In the genomic region with DNA sequence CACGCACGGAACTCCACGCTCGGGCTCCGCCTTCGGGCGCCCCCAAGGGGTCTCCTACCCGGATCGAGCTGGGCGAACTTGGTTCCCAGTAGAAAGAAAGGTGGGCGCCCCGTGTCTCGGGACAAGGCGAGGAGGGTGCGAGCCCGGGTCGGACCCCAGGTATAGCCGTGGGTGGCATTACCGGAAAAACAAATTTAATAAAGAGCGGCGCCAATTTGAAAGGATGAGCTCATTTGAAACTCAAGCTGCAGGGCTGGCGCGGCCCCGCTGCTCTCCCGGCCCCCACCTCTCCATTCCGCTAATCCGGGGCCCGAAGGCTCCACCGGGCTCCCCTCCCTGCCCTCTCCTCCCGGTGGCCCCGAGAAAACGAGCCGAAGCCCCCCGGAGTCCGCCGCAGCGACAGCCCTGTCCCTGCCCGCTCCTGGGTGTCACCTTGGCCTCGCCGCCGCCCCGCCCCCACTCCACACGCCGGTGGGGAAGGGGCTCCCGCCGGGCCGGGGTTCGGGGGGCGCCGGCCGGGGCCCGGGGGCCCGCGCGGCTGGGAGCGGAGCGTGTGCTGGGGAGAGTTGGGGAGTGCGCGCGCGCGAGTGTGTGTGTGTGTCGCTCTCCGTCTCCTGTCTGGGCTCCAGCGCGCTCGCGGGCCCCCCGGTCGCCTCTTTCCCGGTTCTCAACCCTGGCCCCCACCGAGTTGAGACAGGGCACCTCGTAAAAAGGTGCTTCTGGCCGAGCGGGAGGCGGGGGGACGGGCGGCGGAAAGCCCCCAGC, we compare ENCODE assay signal across 8 cellular contexts. TPM values are rescaled to one million over a fixed set of nuclear protein-coding genes. Genes with fewer than 3 reads are reported as not detected.
A peak's percentile ranks its signal among the peaks of the same experiment; 100 is the strongest.
DNase-seq lines count a peak whose midpoint lies in the region; ATAC-seq and TF ChIP-seq lines count a peak whose summit lies in the region.

No MANE protein-coding gene starts in this region.

- peaks cover 9% of the 10 kb centered on the region for H3K4me1 Mint-ChIP-seq in stimulated activated effector memory CD8-positive, alpha-beta T cell treated with anti-CD3 and anti-CD28 coated beads, Interleukin-12 subunit alpha, Interleukin-12 subunit beta, amount 100 ng/mL, for 72 hours

- peak; percentile 14 for DNase-seq in activated T-cell treated with anti-CD3 and anti-CD28 coated beads for 48 hours (ENCODE audit: low read depth)
- DNase-seq in activated T-cell treated with anti-CD3 and anti-CD28 coated beads for 4 hours, result no peak
- DNase-seq in RWPE2 (ENCODE audit: low spot score), result no peak
- DNase-seq in cardiac fibroblast (ENCODE audit: low read depth in 2 of 2), result peak; percentile 59 to 60
- DNase-seq in kidney epithelial cell (ENCODE audit: low read depth), result no peak
- peak in 1 of 2 donors; percentile 6 for DNase-seq in stimulated activated effector memory CD8-positive, alpha-beta T cell treated with anti-CD3 and anti-CD28 coated beads, Interleukin-12 subunit alpha, Interleukin-12 subunit beta, amount 100 ng/mL, for 72 hours (ENCODE audit: low spot score in 2 of 2)
- DNase-seq in SKM-1 (lab: John Stamatoyannopoulos, UW; ENCODE audit: unreplicated experiment), result no peak

- no peaks in the 10 kb centered on the region for H3K27me3 ChIP-seq in RWPE2 (ENCODE audit: insufficient read depth, poor library complexity, severe bottlenecking)
- no peaks in the 10 kb centered on the region for H3K27me3 ChIP-seq in kidney epithelial cell (ENCODE audit: control insufficient read depth, insufficient read depth, low read length)

- peaks cover 42% of the 10 kb centered on the region for H3K4me1 ChIP-seq in RWPE2 (ENCODE audit: insufficient read depth, poor library complexity, severe bottlenecking)

- H3K27ac ChIP-seq in RWPE2 (ENCODE audit: poor library complexity, severe bottlenecking), result peak overlapping the region; percentile 85

- H3K9me3 ChIP-seq in RWPE2 (ENCODE audit: severe bottlenecking), result no peaks in the 10 kb centered on the region

- 0 out of 3 replicates have a peak, but pooled peaks have one; percentile 13 for ATAC-seq in RWPE2 (ENCODE audit: low read depth)
- ATAC-seq in stimulated activated effector memory CD8-positive, alpha-beta T cell treated with anti-CD3 and anti-CD28 coated beads, Interleukin-12 subunit alpha, Interleukin-12 subunit beta, amount 100 ng/mL, for 72 hours, result peak; percentile 41
- ATAC-seq in HG03135 (IDR thresholded peaks at IDR 0.05; ENCODE audit: unreplicated experiment), result no peak

- no peaks in the 10 kb centered on the region for H3K9me3 Mint-ChIP-seq in stimulated activated effector memory CD8-positive, alpha-beta T cell treated with anti-CD3 and anti-CD28 coated beads, Interleukin-12 subunit alpha, Interleukin-12 subunit beta, amount 100 ng/mL, for 72 hours

- H3K4me3 Mint-ChIP-seq in stimulated activated effector memory CD8-positive, alpha-beta T cell treated with anti-CD3 and anti-CD28 coated beads, Interleukin-12 subunit alpha, Interleukin-12 subunit beta, amount 100 ng/mL, for 72 hours, result peak overlapping the region; percentile 76

- peaks cover 24% of the 10 kb centered on the region for H3K36me3 ChIP-seq in RWPE2 (ENCODE audit: low read depth)
- no peaks in the 10 kb centered on the region for H3K36me3 ChIP-seq in kidney epithelial cell (ENCODE audit: control insufficient read depth, insufficient read depth, low read length)

- no peak overlapping the region for H3K27ac Mint-ChIP-seq in stimulated activated effector memory CD8-positive, alpha-beta T cell treated with anti-CD3 and anti-CD28 coated beads, Interleukin-12 subunit alpha, Interleukin-12 subunit beta, amount 100 ng/mL, for 72 hours

- peak overlapping the region; percentile 95 for H3K4me3 ChIP-seq in RWPE2 (ENCODE audit: severe bottlenecking)
- peak overlapping the region; percentile 87 to 92 for H3K4me3 ChIP-seq in cardiac fibroblast (replicated peaks in 1 of 2; ENCODE audit: low read depth in 2 of 2, low read length in 2 of 2)
- H3K4me3 ChIP-seq in kidney epithelial cell (ENCODE audit: low read depth, low read length), result peak overlapping the region; percentile 95

- no peaks in the 10 kb centered on the region for H3K36me3 Mint-ChIP-seq in stimulated activated effector memory CD8-positive, alpha-beta T cell treated with anti-CD3 and anti-CD28 coated beads, Interleukin-12 subunit alpha, Interleukin-12 subunit beta, amount 100 ng/mL, for 72 hours

- TF ChIP-seq CTCF in RWPE2 (IDR thresholded peaks at IDR 0.05; ENCODE audit: poor library complexity, severe bottlenecking) (no peak), cardiac fibroblast (IDR thresholded peaks at IDR 0.05; ENCODE audit: low read depth, low read length) (peak; percentile 9), kidney epithelial cell (IDR thresholded peaks at IDR 0.05; ENCODE audit: insufficient read depth, low read length, poor library complexity, severe bottlenecking) (peak; percentile 34)

RNA-seq across cellular contexts. Expression of a gene that starts 1.4 kb away (rescaled TPM):
- 68.6 and 77.0 TPM in 2 replicates for total RNA-seq in kidney epithelial cell

Comparison
In these comparisons a context has a peak if more than half of its experiments do, and no peak if none do; other contexts are left out.
1. DNase-seq: peak in activated T-cell treated with anti-CD3 and anti-CD28 coated beads for 48 hours (single experiment) and cardiac fibroblast (2 of 2); none in activated T-cell treated with anti-CD3 and anti-CD28 coated beads for 4 hours (single experiment), RWPE2 (single experiment), kidney epithelial cell (single experiment) and SKM-1 (single experiment).
2. Peak in every context shown above with its lines, with median percentiles within 50 percentile points of each other: H3K4me3 ChIP-seq.